ENCODE assay signal across 21 cellular contexts in genomic region chr21:41562101-41563000, GRCh38. TPM values are rescaled to one million over a fixed set of nuclear protein-coding genes. Genes with fewer than 3 reads are reported as not detected.
DNase-seq lines count a peak whose midpoint lies in the region; ATAC-seq, FAIRE-seq and TF ChIP-seq lines count a peak whose summit lies in the region.
"Had no signal": no experiment of that assay in that cellular context is flagged by ENCODE, and none has a peak within 500 bp of the region (broad histone marks: within the 10 kb centered on the region; RNA-seq: fewer than 3 reads in every experiment).

No MANE protein-coding gene starts in this region.

- TF ChIP-seq CTCF in liver (IDR thresholded peaks at IDR 0.05; ENCODE audit: low read depth, low read length, missing input control) (no peak), HepG2 (CRISPR knock-in tag; IDR thresholded peaks at IDR 0.05) (no peak), foreskin fibroblast (IDR thresholded peaks at IDR 0.05; ENCODE audit: low read depth, low read length) (no peak)

- 70% methylated on average over 26 of the region's 26 CpGs for WGBS in liver
- WGBS in HepG2 (ENCODE audit: low lambda C conversion rate) = 66% methylated on average over 15 of the region's 26 CpGs

- TF ChIP-seq EP300 in HepG2 (IDR thresholded peaks at IDR 0.05; ENCODE audit: low read depth in 2 of 2, low read length in 2 of 2) (no peak), HepG2 (CRISPR knock-in tag; IDR thresholded peaks at IDR 0.05; ENCODE audit: borderline replicate concordance) (no peak)

- no peaks in the 10 kb centered on the region for H3K79me2 ChIP-seq in HepG2 (ENCODE audit: insufficient read depth, low read length)

- H3K36me3 ChIP-seq in liver (ENCODE audit: control insufficient read depth in 4 of 4, insufficient read depth in 3 of 4, low read depth in 1 of 4, low read length in 3 of 4) = no peaks in the 10 kb centered on the region
- H3K36me3 ChIP-seq in HepG2 (replicated peaks in 1 of 2; ENCODE audit: control insufficient read depth in 1 of 2, insufficient read depth in 2 of 2, low read length in 2 of 2) = no peaks in the 10 kb centered on the region
- H3K36me3 ChIP-seq: gastroesophageal sphincter had no signal

- no peak for TF ChIP-seq RAD21 in liver (IDR thresholded peaks at IDR 0.05)
- TF ChIP-seq RAD21 in HepG2 (CRISPR knock-in tag; IDR thresholded peaks at IDR 0.05) = no peak

- CTCF ChIA-PET in HepG2 (lab: Yijun Ruan, JAX; ENCODE audit: low intra/inter-chr PET ratio, low total read pairs) = no interaction called here

- H4K20me1 ChIP-seq in HepG2 (ENCODE audit: insufficient read depth, low read length) = no peaks in the 10 kb centered on the region

- no peak for FAIRE-seq in HepG2 (lab: Jason Lieb, UNC)
- FAIRE-seq: A204.1, bronchial epithelial cell, islet of Langerhans, urothelium cell line had no signal

- ATAC-seq in HepG2 (no peak; the same call in 2 of the 3 replicates), GM19324 (IDR thresholded peaks at IDR 0.05; ENCODE audit: low FRiP score, unreplicated experiment) (no peak), GM18868 (IDR thresholded peaks at IDR 0.05; ENCODE audit: unreplicated experiment) (no peak)
- ATAC-seq: CD8-positive, alpha-beta T cell; gastroesophageal sphincter; natural killer cell; T-cell had no signal

- H3K4me1 ChIP-seq in liver (ENCODE audit: control insufficient read depth in 4 of 4, insufficient read depth in 4 of 4, low read length in 3 of 4) (peaks cover 2 to 10% (median 4%) of the 10 kb centered on the region in 4 donors), HepG2 (ENCODE audit: insufficient read depth, low read length) (peaks cover 19% of the 10 kb centered on the region)
- H3K4me1 ChIP-seq: gastroesophageal sphincter had no signal

- H3K9me3 ChIP-seq in liver (ENCODE audit: control insufficient read depth in 4 of 4, low read length in 3 of 4) (no peaks in the 10 kb centered on the region), HepG2 (ENCODE audit: low read length) (no peaks in the 10 kb centered on the region)
- H3K9me3 ChIP-seq: gastroesophageal sphincter had no signal

- TF ChIP-seq POLR2A in HepG2 (IDR thresholded peaks at IDR 0.05; ENCODE audit: insufficient read depth in 1 of 2, low read depth in 2 of 2, low read length in 2 of 2) = no peak

- no TSS peak for BruUV-seq in HepG2 (replicated peaks; lab: Mats Ljungman, UMichigan)

- no peak overlapping the region for H2AFZ ChIP-seq in HepG2 (ENCODE audit: low read length)

- DNase-seq in HepG2 (ENCODE audit: low spot score) (no peak), foreskin fibroblast (peak; percentile 26 to 30), mucosa of gallbladder (ENCODE audit: low spot score) (peak; percentile 48), amniotic stem cell (lab: John Stamatoyannopoulos, UW) (no peak)
- no peak for DNase-seq in activated CD4-positive, alpha-beta T cell treated with anti-CD3 and anti-CD28 coated beads, Interleukin-2, amount 50 U/mL, for 1 hour
- DNase-seq: CD8-positive, alpha-beta T cell; H9; natural killer cell; NCI-H1694 treated with DMSO at 0.1 percent for 48 hours; NCI-H526 treated with DMSO at 0.1 percent for 48 hours; stimulated activated CD4-positive, alpha-beta T cell treated with anti-CD3 and anti-CD28 coated beads, Interleukin-4, amount 100 ng/mL, for 1 hour; T-cell had no signal

- POLR2A ChIA-PET in HepG2 (lab: Yijun Ruan, JAX) = no interaction called here

- intact Hi-C loops in HepG2 (cut with micrococcal nuclease; ENCODE audit: unreplicated experiment) = no loop called here

- H3K27ac ChIP-seq in liver (ENCODE audit: low read depth in 1 of 2, low read length in 2 of 2) = peak overlapping the region; percentile 6 to 34
- no peak overlapping the region for H3K27ac ChIP-seq in HepG2 (ENCODE audit: extremely low read length, insufficient read depth, low read length)
- H3K27ac ChIP-seq: gastroesophageal sphincter, KMS-11 had no signal

- H3K9ac ChIP-seq in liver (ENCODE audit: low read depth in 1 of 2, low read length in 2 of 2) = no peak overlapping the region
- H3K9ac ChIP-seq in HepG2 (ENCODE audit: insufficient read depth, low read depth, low read length) = no peak overlapping the region
- H3K9ac ChIP-seq: KMS-11 had no signal

- no peaks in the 10 kb centered on the region for H3K27me3 ChIP-seq in liver (ENCODE audit: control insufficient read depth in 4 of 4, insufficient read depth in 4 of 4, low read length in 3 of 4)
- peaks cover 0 to 10% of the 10 kb centered on the region in 2 experiments; a peak in 2 of 5 replicates for H3K27me3 ChIP-seq in HepG2 (ENCODE audit: control insufficient read depth in 1 of 2, insufficient read depth in 2 of 2, low read length in 2 of 2)

- H3K4me3 ChIP-seq in liver (ENCODE audit: low read depth in 1 of 3, low read length in 3 of 3) (no peak overlapping the region), HepG2 (replicated peaks in 1 of 3; ENCODE audit: insufficient read depth in 1 of 3, low read depth in 2 of 3, low read length in 3 of 3) (no peak overlapping the region), foreskin fibroblast (ENCODE audit: low read depth in 1 of 2, low read length in 2 of 2) (no peak overlapping the region)
- H3K4me3 ChIP-seq: gastroesophageal sphincter had no signal

- H3K4me2 ChIP-seq in HepG2 (ENCODE audit: low read depth, low read length) = no peak overlapping the region
- H3K4me2 ChIP-seq: KMS-11 had no signal

- in situ Hi-C loops in HepG2 (cut with HindIII; ENCODE audit: extremely low pct_ligation_motif_present, low pct_unique_long_range_greater_than_20kb) = no loop called here

TF ChIP-seq in liver, 16 proteins besides CTCF, POLR2A, EP300 and RAD21 (continues in another document):
- TF ChIP-seq NR2F2 (IDR thresholded peaks at IDR 0.05) (no peak), FOXA2 (IDR thresholded peaks at IDR 0.05) (no peak), TAF1 (conservative IDR thresholded peaks at IDR 0.05) (no peak), EGR1 (IDR thresholded peaks at IDR 0.05; ENCODE audit: low read depth in 2 of 2) (no peak), GABPA (IDR thresholded peaks at IDR 0.05 in 1 of 2, conservative IDR thresholded peaks at IDR 0.05 in 1 of 2) (no peak), JUND (IDR thresholded peaks at IDR 0.05) (no peak), HNF4G (IDR thresholded peaks at IDR 0.05) (no peak), SP1 (IDR thresholded peaks at IDR 0.05) (peak; percentile 67)

TF ChIP-seq in HepG2, 621 proteins besides CTCF, POLR2A, EP300 and RAD21:
- no peak for TF ChIP-seq ETV6 (CRISPR knock-in tag; conservative IDR thresholded peaks at IDR 0.05)
- no peak for TF ChIP-seq ERF (CRISPR knock-in tag; IDR thresholded peaks at IDR 0.05)
TF ChIP-seq in HepG2: peak in this region for 0.

RNA-seq across cellular contexts. Expression of gene TMPRSS2, which starts 54.4 kb away (rescaled TPM):
- 10 to 100 TPM in 1 of 2 donors, under 1 TPM in 1; 0.14 to 32.0 TPM for total RNA-seq in liver
- 10 to 100 TPM in 1 of 2 donors, 1 to 10 TPM in 1; 4.6 to 18.2 TPM for polyA plus RNA-seq in liver
- total RNA-seq in HepG2 (2016; rRNA removed; fragmentation: Illumina TruSeq; extraction: Trizol) = 0.86 and 1.8 TPM in 2 replicates
- 0.20 and 0.62 TPM in 2 replicates for total RNA-seq in HepG2 (2016; cell fraction: cytosol; rRNA removed; fragmentation: Illumina TruSeq; extraction: Trizol; ENCODE audit: low read depth)
- total RNA-seq in HepG2 (2016; cell fraction: insoluble cytoplasmic fraction; rRNA removed; fragmentation: Illumina TruSeq; extraction: Trizol) = 0.98 and 1.7 TPM in 2 replicates
- total RNA-seq in HepG2 (2016; cell fraction: membrane; rRNA removed; fragmentation: Illumina TruSeq; extraction: Trizol) = 0.93 and 0.96 TPM in 2 replicates
- 1.4 and 2.2 TPM in 2 replicates for total RNA-seq in HepG2 (2016; cell fraction: nucleus; rRNA removed; fragmentation: Illumina TruSeq; extraction: Trizol)
- polyA plus RNA-seq in HepG2 (2011; rRNA removed) = 1.7 and 1.9 TPM in 2 replicates
- 1.2 and 1.5 TPM in 2 replicates for polyA plus RNA-seq in HepG2 (2011; cell fraction: cytosol; rRNA removed)
- polyA plus RNA-seq in HepG2 (2011; cell fraction: nucleus; rRNA removed) = 1.3 TPM in 2 replicates
- 3.7 and 4.1 TPM in 2 replicates for polyA plus RNA-seq in HepG2 (2012)
- polyA plus RNA-seq in HepG2 (2016; cell fraction: cytosol; fragmentation: Illumina TruSeq; extraction: Trizol; ENCODE audit: low read depth) = 0.32 and 0.38 TPM in 2 replicates
- 0.76 and 0.89 TPM in 2 replicates for polyA plus RNA-seq in HepG2 (2016; cell fraction: insoluble cytoplasmic fraction; fragmentation: Illumina TruSeq; extraction: Trizol; ENCODE audit: low read depth)
- 0.26 and 0.73 TPM in 2 replicates for polyA plus RNA-seq in HepG2 (2016; cell fraction: membrane; fragmentation: Illumina TruSeq; extraction: Trizol; ENCODE audit: low read depth)
- polyA plus RNA-seq in HepG2 (2016; cell fraction: nucleus; fragmentation: Illumina TruSeq; extraction: Trizol; ENCODE audit: insufficient read depth, low read depth) = 2.7 and 3.0 TPM in 2 replicates
- polyA minus RNA-seq in HepG2 (2011; rRNA and poly(A)+ RNA removed; ENCODE audit: low replicate concordance) = 2.6 TPM in 1 of 2 replicates, not detected in the other
- 0.89 and 0.97 TPM in 2 replicates for polyA minus RNA-seq in HepG2 (2011; cell fraction: cytosol; rRNA and poly(A)+ RNA removed)
- 1.2 and 2.0 TPM in 2 replicates for polyA minus RNA-seq in HepG2 (2011; cell fraction: nucleus; rRNA and poly(A)+ RNA removed)
- 147 TPM for total RNA-seq in mucosa of gallbladder
- total RNA-seq: CD8-positive, alpha-beta T cell; natural killer cell had no signal

Comparison
In these comparisons a context has a peak if more than half of its experiments do, and no peak if none do; other contexts are left out.
1. DNase-seq: peak in foreskin fibroblast (2 of 2) and mucosa of gallbladder (single experiment); none in HepG2 (single experiment), activated CD4-positive, alpha-beta T cell treated with anti-CD3 and anti-CD28 coated beads, Interleukin-2, amount 50 U/mL, for 1 hour (single experiment) and amniotic stem cell (single experiment).